Comparison of ENCODE assay signal across 26 cellular contexts in genomic region chr4:2663275-2663674, GRCh38.
DNase-seq lines count a peak whose midpoint lies in the region; ATAC-seq and TF ChIP-seq lines count a peak whose summit lies in the region.
"Had no signal": no experiment of that assay in that cellular context is flagged by ENCODE, and none has a peak within 500 bp of the region (broad histone marks: within the 10 kb centered on the region; RNA-seq: fewer than 3 reads in every experiment).

No MANE protein-coding gene starts in this region.

- POLR2A ChIA-PET in CD4-positive, alpha-beta T cell (lab: Charles Lee) = no interaction called here

- no peaks in the 10 kb centered on the region for H3K9me3 ChIP-seq in CD4-positive, alpha-beta T cell (ENCODE audit: control insufficient read depth, low read length)
- H3K9me3 ChIP-seq in adipocyte (ENCODE audit: control insufficient read depth, low read length) (no peaks in the 10 kb centered on the region), esophagus squamous epithelium (no peaks in the 10 kb centered on the region)
- H3K9me3 ChIP-seq: spleen had no signal

- no peaks in the 10 kb centered on the region for H3K27me3 ChIP-seq in CD4-positive, alpha-beta T cell (ENCODE audit: control insufficient read depth, insufficient read depth, low read length)
- H3K27me3 ChIP-seq in adipocyte (replicated peaks; ENCODE audit: control insufficient read depth, insufficient read depth, low read length) (no peaks in the 10 kb centered on the region), esophagus squamous epithelium (no peaks in the 10 kb centered on the region)
- H3K27me3 ChIP-seq: hepatocyte, spleen had no signal

- ATAC-seq in CD4-positive, alpha-beta T cell (ENCODE audit: poor library complexity) = no peak
- ATAC-seq in GM21367 (IDR thresholded peaks at IDR 0.05; ENCODE audit: unreplicated experiment) (no peak), HG02763 (IDR thresholded peaks at IDR 0.05; ENCODE audit: unreplicated experiment) (no peak)
- ATAC-seq: left colon had no signal

- H3K27ac Mint-ChIP-seq in CD4-positive, alpha-beta T cell = peak overlapping the region; percentile 38
- H3K27ac Mint-ChIP-seq: activated T-cell treated with anti-CD3 and anti-CD28 coated beads, Interleukin-2, amount 50 U/mL, for 24 hours had no signal

- H3K9ac ChIP-seq in adipocyte (ENCODE audit: low read length) = no peak overlapping the region

- H3K9me3 Mint-ChIP-seq in CD4-positive, alpha-beta T cell = no peaks in the 10 kb centered on the region
- H3K9me3 Mint-ChIP-seq: activated T-cell treated with anti-CD3 and anti-CD28 coated beads, Interleukin-2, amount 50 U/mL, for 24 hours; IgD-negative memory B cell; naive thymus-derived CD4-positive, alpha-beta T cell had no signal

- no peak for DNase-seq in CD4-positive, alpha-beta T cell
- DNase-seq in adipocyte (ENCODE audit: low read depth) (peak; percentile 73), esophagus squamous epithelium (lab: John Stamatoyannopoulos, UW) (no peak), renal cortical epithelial cell (ENCODE audit: low read depth) (peak; percentile 12), midbrain (lab: John Stamatoyannopoulos, UW) (no peak), NCI-H2171 treated with DMSO at 0.1 percent for 48 hours (lab: John Stamatoyannopoulos, UW) (no peak)
- DNase-seq: activated CD4-positive, alpha-beta T cell treated with anti-CD3 and anti-CD28 coated beads for 48 hours; activated gamma-delta T cell; activated T-cell treated with anti-CD3 and anti-CD28 coated beads, Interleukin-2, amount 50 U/mL, for 24 hours; DND-41; effector CD4-positive, alpha-beta T cell; left colon; naive thymus-derived CD4-positive, alpha-beta T cell; NCI-H1105 treated with DMSO at 0.1 percent for 48 hours; NCI-H2029; NCI-H69; occipital lobe; SHP77 treated with DMSO at 0.1 percent for 48 hours; spleen; T-helper 9 cell; WERI-Rb-1 had no signal

- WGBS in esophagus squamous epithelium, 2 donors = 86 to 87% methylated on average over 2 of the region's 2 CpGs

- H3K4me1 ChIP-seq in adipocyte (ENCODE audit: control insufficient read depth, insufficient read depth, low read length) (peaks cover 62% of the 10 kb centered on the region), esophagus squamous epithelium (peaks cover 0 to 40% (median 14%) of the 10 kb centered on the region in 3 donors)

- H3K36me3 ChIP-seq in adipocyte (ENCODE audit: control insufficient read depth, insufficient read depth, low read length, severe bottlenecking) (peaks cover 45% of the 10 kb centered on the region), esophagus squamous epithelium (peaks cover 4 to 76% (median 8%) of the 10 kb centered on the region in 3 donors)

- no peaks in the 10 kb centered on the region for H3K27me3 Mint-ChIP-seq in CD4-positive, alpha-beta T cell
- H3K27me3 Mint-ChIP-seq: activated T-cell treated with anti-CD3 and anti-CD28 coated beads, Interleukin-2, amount 50 U/mL, for 24 hours; IgD-negative memory B cell; naive thymus-derived CD4-positive, alpha-beta T cell had no signal

- CTCF ChIA-PET in CD4-positive, alpha-beta T cell (lab: Charles Lee) = interaction anchor here (0.6 kb wide), 1 partner anchor 454 kb away, joined by 3 read pairs; no protein-coding TSS in a partner anchor

- H3K4me3 Mint-ChIP-seq in CD4-positive, alpha-beta T cell = no peak overlapping the region
- H3K4me3 Mint-ChIP-seq: activated T-cell treated with anti-CD3 and anti-CD28 coated beads, Interleukin-2, amount 50 U/mL, for 24 hours; IgD-negative memory B cell; naive thymus-derived CD4-positive, alpha-beta T cell had no signal

- no peak overlapping the region for H3K27ac ChIP-seq in CD4-positive, alpha-beta T cell (ENCODE audit: low read depth, low read length)
- peak overlapping the region in 3 of 4 donors; percentile 47 to 66 (median 50) for H3K27ac ChIP-seq in esophagus squamous epithelium
- H3K27ac ChIP-seq: C4-2B, hepatocyte, spleen, WERI-Rb-1 had no signal

- peaks cover 21% of the 10 kb centered on the region for H3K4me1 Mint-ChIP-seq in CD4-positive, alpha-beta T cell (ENCODE audit: low read depth)

- TF ChIP-seq CTCF in CD4-positive, alpha-beta T cell (IDR thresholded peaks at IDR 0.05) = no peak
- TF ChIP-seq CTCF in esophagus squamous epithelium (IDR thresholded peaks at IDR 0.05) = no peak

- intact Hi-C loops in CD4-positive, alpha-beta T cell (cut with DNase I, micrococcal nuclease) = no loop called here
- intact Hi-C loops in esophagus squamous epithelium (cut with DNase I) = no loop called here

- no peak for TF ChIP-seq POLR2A in esophagus squamous epithelium (IDR thresholded peaks at IDR 0.05)

- H3K36me3 Mint-ChIP-seq in CD4-positive, alpha-beta T cell (ENCODE audit: low read depth) = peaks cover 84% of the 10 kb centered on the region

- H3K4me3 ChIP-seq in adipocyte (ENCODE audit: low read length) = no peak overlapping the region
- no peak overlapping the region for H3K4me3 ChIP-seq in esophagus squamous epithelium
- H3K4me3 ChIP-seq: hepatocyte, spleen had no signal

Comparison
In these comparisons a context has a peak if more than half of its experiments do, and no peak if none do; other contexts are left out.
1. DNase-seq: peak in adipocyte (single experiment) and renal cortical epithelial cell (single experiment); none in CD4-positive, alpha-beta T cell (0 of 10), esophagus squamous epithelium (single experiment), midbrain (single experiment) and NCI-H2171 treated with DMSO at 0.1 percent for 48 hours (single experiment).